ENCODE assay signal across 9 cellular contexts in the genomic region with DNA sequence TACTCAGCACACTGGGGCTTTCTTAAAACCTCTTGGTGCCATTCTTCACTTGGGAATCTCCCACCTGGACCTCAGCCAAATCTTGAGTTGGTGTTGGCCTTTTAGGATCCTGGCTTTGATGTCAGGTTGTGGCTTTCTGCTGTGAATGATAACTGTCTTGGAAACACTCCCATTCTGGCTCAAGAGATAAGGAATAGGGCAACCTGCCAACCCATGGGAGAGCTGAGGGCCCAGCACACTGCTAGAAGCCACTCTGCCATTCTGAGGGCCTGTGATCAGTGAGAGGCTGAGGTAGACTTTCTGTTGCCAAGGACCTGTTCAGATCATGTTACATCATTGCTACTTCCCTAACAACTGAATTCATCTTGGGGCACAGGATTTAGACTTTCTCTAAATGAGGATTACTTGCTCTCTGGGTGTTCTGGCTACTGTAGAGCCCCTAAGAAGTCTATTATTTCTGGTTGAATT. TPM values are rescaled to one million over a fixed set of nuclear protein-coding genes. Genes with fewer than 3 reads are reported as not detected.
DNase-seq lines count a peak whose midpoint lies in the region; ATAC-seq and TF ChIP-seq lines count a peak whose summit lies in the region.
"Had no signal": no experiment of that assay in that cellular context is flagged by ENCODE, and none has a peak within 500 bp of the region (broad histone marks: within the 10 kb centered on the region; RNA-seq: fewer than 3 reads in every experiment).

No MANE protein-coding gene starts in this region.

- H3K27me3 ChIP-seq in SJCRH30 (no peaks in the 10 kb centered on the region), hepatocyte (no peaks in the 10 kb centered on the region)

- no peak for TF ChIP-seq CTCF in mucosa of descending colon (IDR thresholded peaks at IDR 0.05)
- TF ChIP-seq CTCF in hepatocyte (IDR thresholded peaks at IDR 0.05; ENCODE audit: poor library complexity), result no peak

- DNase-seq in Right ventricle myocardium superior (no peak), cardiac septum (ENCODE audit: low spot score) (no peak), SJCRH30 (peak; percentile 47 to 73), mucosa of descending colon (peak in 1 of 3 donors; percentile 73), D341Med (ENCODE audit: low spot score) (no peak), hepatocyte (ENCODE audit: low spot score) (no peak), cerebellum (ENCODE audit: low spot score) (no peak)

- H3K9me3 ChIP-seq in SJCRH30 (replicated peaks) (no peaks in the 10 kb centered on the region), mucosa of descending colon (no peaks in the 10 kb centered on the region), hepatocyte (ENCODE audit: low read depth) (no peaks in the 10 kb centered on the region)

- no peak overlapping the region for H3K4me3 ChIP-seq in SJCRH30
- no peak overlapping the region for H3K4me3 ChIP-seq in mucosa of descending colon
- H3K4me3 ChIP-seq in hepatocyte, result no peak overlapping the region

- H3K4me2 ChIP-seq in hepatocyte, result no peak overlapping the region

- no peaks in the 10 kb centered on the region for H4K20me1 ChIP-seq in hepatocyte (ENCODE audit: insufficient read depth, poor library complexity, severe bottlenecking)

- H2AFZ ChIP-seq in hepatocyte, result no peak overlapping the region

- H3K9me2 ChIP-seq in hepatocyte (replicated peaks; ENCODE audit: insufficient read depth), result no peaks in the 10 kb centered on the region

- no peaks in the 10 kb centered on the region for H3K79me2 ChIP-seq in hepatocyte

- H3K4me1 ChIP-seq in SJCRH30 (peaks cover 12% of the 10 kb centered on the region), mucosa of descending colon (ENCODE audit: low read depth) (no peaks in the 10 kb centered on the region), hepatocyte (ENCODE audit: insufficient read depth) (peaks cover 17% of the 10 kb centered on the region)

- no peak overlapping the region for H3K27ac ChIP-seq in SJCRH30
- no peak overlapping the region for H3K27ac ChIP-seq in hepatocyte

- peaks cover 1% of the 10 kb centered on the region; the same call in 1 of the 2 replicates for H3K36me3 ChIP-seq in SJCRH30
- no peaks in the 10 kb centered on the region for H3K36me3 ChIP-seq in mucosa of descending colon (ENCODE audit: low read depth)
- no peaks in the 10 kb centered on the region for H3K36me3 ChIP-seq in hepatocyte (replicated peaks; ENCODE audit: insufficient read depth, low read depth)

- ATAC-seq in Right ventricle myocardium superior (ENCODE audit: poor library complexity) (peak; percentile 67), HG03139 (IDR thresholded peaks at IDR 0.05; ENCODE audit: unreplicated experiment) (peak; percentile 37), mucosa of descending colon (peak; percentile 87)

- intact Hi-C loops in Right ventricle myocardium superior (cut with DNase I) (no loop called here), cardiac septum (cut with DNase I) (loop anchor here (5.0 kb wide), 1 partner anchor 47 kb away; the partner anchor contains the start of gene RNF11), mucosa of descending colon (cut with DNase I, micrococcal nuclease) (no loop called here)

RNA-seq across cellular contexts. Expression of gene TTC39A, which starts 45.8 kb away (rescaled TPM):
- total RNA-seq in Right ventricle myocardium superior (19.4 TPM), cardiac septum (20.3 TPM), mucosa of descending colon (10 to 100 TPM; 32.3 to 95.1 (median 87.0) TPM), hepatocyte (35.1 and 40.0 TPM in 2 replicates), cerebellum (7.0 TPM)
- 0.14 and 0.73 TPM in 2 replicates for total RNA-seq in SJCRH30 (2014; rRNA removed; shearing (Covaris generic))
- 18.9 and 20.5 TPM in 2 replicates for polyA plus RNA-seq in hepatocyte
- total RNA-seq: T-helper 1 cell treated with Interleukin-12 subunit alpha and Interleukin-12 subunit beta and Interleukin-4 antibody, amounts not matched to agents 30 ng/mL and 1 ng/mL, for 36 hours had no signal

RNA-seq across cellular contexts. Expression of gene RNF11, which starts 48.4 kb away (rescaled TPM):
- total RNA-seq in Right ventricle myocardium superior (106 TPM), cardiac septum (137 TPM), mucosa of descending colon (100 to 1,000 TPM in 1 of 3 donors, 10 to 100 TPM in 2; 66.7 to 117 (median 84.7) TPM), hepatocyte (99.8 and 102 TPM in 2 replicates), cerebellum (141 TPM)
- 145 and 160 TPM in 2 replicates for total RNA-seq in SJCRH30 (2014; rRNA removed; shearing (Covaris generic))
- polyA plus RNA-seq in hepatocyte, result 42.4 and 55.9 TPM in 2 replicates

Comparison
In these comparisons a context has a peak if more than half of its experiments do, and no peak if none do; other contexts are left out.
1. ATAC-seq: peak in every context shown above with its lines; median percentile 87 in mucosa of descending colon; 67 in Right ventricle myocardium superior; 37 in HG03139.
2. DNase-seq: peak in SJCRH30 (2 of 2); none in Right ventricle myocardium superior (single experiment), cardiac septum (single experiment), D341Med (single experiment), hepatocyte (single experiment) and cerebellum (single experiment).